ENCODE assay signal across 8 cellular contexts in the genomic region with DNA sequence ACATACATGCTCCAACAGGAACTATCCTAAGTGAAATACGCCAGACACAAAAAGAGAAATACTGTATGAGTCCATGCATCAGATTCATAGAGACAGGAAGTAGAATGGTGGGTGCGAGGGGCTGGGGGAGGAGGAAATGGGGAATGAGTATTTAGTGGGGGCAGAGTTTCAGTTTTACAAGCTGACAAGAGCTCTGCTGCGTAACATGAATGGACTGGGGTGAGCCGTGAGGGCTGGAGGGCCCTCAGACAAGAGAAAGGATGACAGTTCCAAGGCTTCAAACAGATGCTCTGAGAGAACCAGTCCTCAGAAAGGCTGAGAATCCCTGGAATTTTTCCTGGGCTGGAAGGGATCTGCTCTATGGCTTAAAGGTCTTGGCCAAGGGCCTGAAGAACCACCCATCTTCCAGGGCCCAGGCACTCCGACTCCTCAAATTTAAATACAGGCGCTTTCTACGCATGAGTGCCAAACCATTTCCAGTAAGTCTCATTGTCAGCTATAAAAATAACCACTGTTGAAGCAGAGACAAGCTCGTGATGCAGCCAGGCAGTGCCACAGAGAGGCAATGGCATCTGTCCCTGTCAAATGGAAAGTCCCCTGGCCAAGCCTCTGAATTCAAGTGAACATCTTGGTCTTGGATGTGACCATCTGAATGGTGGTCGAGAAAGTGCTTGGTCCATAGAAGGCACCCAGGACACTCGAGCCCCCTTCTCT. TPM values are rescaled to one million over a fixed set of nuclear protein-coding genes. Genes with fewer than 3 reads are reported as not detected.
DNase-seq lines count a peak whose midpoint lies in the region; ATAC-seq, FAIRE-seq and TF ChIP-seq lines count a peak whose summit lies in the region.

No MANE protein-coding gene starts in this region.

- H3K4me1 Mint-ChIP-seq in type B pancreatic cell (ENCODE audit: unreplicated experiment) (peaks cover 5% of the 10 kb centered on the region), glutamatergic neuron (ENCODE audit: low read depth, unreplicated experiment) (no peaks in the 10 kb centered on the region)

- TF ChIP-seq POLR2A in esophagus muscularis mucosa (IDR thresholded peaks at IDR 0.05; ENCODE audit: low read depth) = no peak

- H3K27me3 ChIP-seq in SJSA1 (replicated peaks) (no peaks in the 10 kb centered on the region), esophagus muscularis mucosa (no peaks in the 10 kb centered on the region), A673 (replicated peaks; ENCODE audit: insufficient read depth, low read depth, low read length, poor library complexity) (no peaks in the 10 kb centered on the region)

- H3K9me3 ChIP-seq in SJSA1 (replicated peaks) = no peaks in the 10 kb centered on the region
- H3K9me3 ChIP-seq in esophagus muscularis mucosa = no peaks in the 10 kb centered on the region
- no peaks in the 10 kb centered on the region for H3K9me3 ChIP-seq in A673 (ENCODE audit: low read depth, low read length, poor library complexity, severe bottlenecking)

- peak overlapping the region; percentile 80 for H3K27ac ChIP-seq in SJSA1
- H3K27ac ChIP-seq in esophagus muscularis mucosa (replicated peaks in 1 of 4) = peak overlapping the region; percentile 85 to 87 (median 86)
- H3K27ac ChIP-seq in A673 (ENCODE audit: low read depth, low read length, poor library complexity, severe bottlenecking) = no peak overlapping the region

- POLR2A ChIA-PET in A673 (lab: Charles Lee; ENCODE audit: low non-redundant PET) = no interaction called here

- no peaks in the 10 kb centered on the region for H3K27me3 Mint-ChIP-seq in type B pancreatic cell
- peaks cover 6% of the 10 kb centered on the region for H3K27me3 Mint-ChIP-seq in glutamatergic neuron (ENCODE audit: unreplicated experiment)

- H3K4me3 ChIP-seq in SJSA1 (no peak overlapping the region), esophagus muscularis mucosa (no peak overlapping the region), A673 (ENCODE audit: low read depth, low read length, poor library complexity, severe bottlenecking) (no peak overlapping the region)

- H3K9me3 Mint-ChIP-seq in type B pancreatic cell = no peaks in the 10 kb centered on the region
- H3K9me3 Mint-ChIP-seq in glutamatergic neuron (ENCODE audit: unreplicated experiment) = no peaks in the 10 kb centered on the region

- peak; percentile 63 for ATAC-seq in HG02678 (IDR thresholded peaks at IDR 0.05; ENCODE audit: unreplicated experiment)
- ATAC-seq in sciatic nerve = peak; percentile 46

- peaks cover 59% of the 10 kb centered on the region for H3K4me1 ChIP-seq in SJSA1 (replicated peaks)
- H3K4me1 ChIP-seq in esophagus muscularis mucosa = peaks cover 57 to 77% (median 60%) of the 10 kb centered on the region in 4 donors
- H3K4me1 ChIP-seq in A673 (ENCODE audit: insufficient read depth, low read length, poor library complexity, severe bottlenecking) = peaks cover 6% of the 10 kb centered on the region

- H3K36me3 ChIP-seq in SJSA1 (no peaks in the 10 kb centered on the region), esophagus muscularis mucosa (no peaks in the 10 kb centered on the region), A673 (ENCODE audit: insufficient read depth, low read length, poor library complexity, severe bottlenecking) (no peaks in the 10 kb centered on the region)

- 34% methylated on average over 10 of the region's 10 CpGs for WGBS in esophagus muscularis mucosa

- no peak overlapping the region for H3K27ac Mint-ChIP-seq in type B pancreatic cell
- H3K27ac Mint-ChIP-seq in glutamatergic neuron (ENCODE audit: unreplicated experiment) = no peak overlapping the region

- no peak for DNase-seq in GM18507 (ENCODE audit: extremely low spot score, insufficient read length, low read depth)
- peak; percentile 77 to 83 for DNase-seq in SJSA1 (ENCODE audit: low read depth in 1 of 2, low spot score in 2 of 2)
- DNase-seq in esophagus muscularis mucosa (ENCODE audit: extremely low spot score) = no peak
- DNase-seq in sciatic nerve (ENCODE audit: low spot score) = no peak
- no peak for DNase-seq in A673 (ENCODE audit: low spot score)
- DNase-seq in type B pancreatic cell (ENCODE audit: extremely low spot score, unreplicated experiment) = no peak
- DNase-seq in glutamatergic neuron = no peak

- no peak overlapping the region for H3K4me3 Mint-ChIP-seq in type B pancreatic cell
- no peak overlapping the region for H3K4me3 Mint-ChIP-seq in glutamatergic neuron (ENCODE audit: unreplicated experiment)

- no peaks in the 10 kb centered on the region for H3K36me3 Mint-ChIP-seq in type B pancreatic cell
- H3K36me3 Mint-ChIP-seq in glutamatergic neuron (ENCODE audit: unreplicated experiment) = no peaks in the 10 kb centered on the region

- TF ChIP-seq CTCF in esophagus muscularis mucosa (IDR thresholded peaks at IDR 0.05) (no peak), A673 (conservative IDR thresholded peaks at IDR 0.05; ENCODE audit: low read depth, low read length) (no peak), type B pancreatic cell (conservative IDR thresholded peaks at IDR 0.05) (no peak), glutamatergic neuron (IDR thresholded peaks at IDR 0.05; ENCODE audit: partially characterized antibody, unreplicated experiment) (no peak)

- peak; percentile 73 for TF ChIP-seq EP300 in esophagus muscularis mucosa (IDR thresholded peaks at IDR 0.05)

- BruUV-seq in A673 (replicated peaks; lab: Mats Ljungman, UMichigan) = no TSS peak

- intact Hi-C loops in esophagus muscularis mucosa (cut with DNase I) = loop anchor here (5.0 kb wide), 1 partner anchor 40 kb away; no protein-coding TSS in a partner anchor
- intact Hi-C loops in sciatic nerve (cut with DNase I) = no loop called here
- intact Hi-C loops in A673 (cut with micrococcal nuclease; ENCODE audit: unreplicated experiment) = no loop called here

- peak; percentile 95 for FAIRE-seq in GM18507 (lab: Jason Lieb, UNC)

- CTCF ChIA-PET in A673 (lab: Charles Lee) = no interaction called here

RNA-seq across cellular contexts. Expression of a gene that starts 17.5 kb away (rescaled TPM):
- 12.6 and 15.2 TPM in 2 replicates for total RNA-seq in SJSA1 (2014; rRNA removed; shearing (Covaris generic))
- 10 to 100 TPM; 64.9 to 74.1 (median 68.5) TPM for total RNA-seq in esophagus muscularis mucosa
- 105 TPM for total RNA-seq in sciatic nerve
- 1.9 and 2.1 TPM in 2 replicates for total RNA-seq in A673 (2021)
- 1.4 and 2.1 TPM in 2 replicates for total RNA-seq in type B pancreatic cell (ENCODE audit: low replicate concordance)
- not detected for total RNA-seq in glutamatergic neuron (ENCODE audit: unreplicated experiment)

Comparison
In these comparisons a context has a peak if more than half of its experiments do, and no peak if none do; other contexts are left out.
1. DNase-seq: peak in SJSA1 (2 of 2); none in GM18507 (single experiment), esophagus muscularis mucosa (single experiment), sciatic nerve (single experiment), A673 (single experiment), type B pancreatic cell (single experiment) and glutamatergic neuron (single experiment).